ENCODE assay signal across 24 cellular contexts in the genomic region with DNA sequence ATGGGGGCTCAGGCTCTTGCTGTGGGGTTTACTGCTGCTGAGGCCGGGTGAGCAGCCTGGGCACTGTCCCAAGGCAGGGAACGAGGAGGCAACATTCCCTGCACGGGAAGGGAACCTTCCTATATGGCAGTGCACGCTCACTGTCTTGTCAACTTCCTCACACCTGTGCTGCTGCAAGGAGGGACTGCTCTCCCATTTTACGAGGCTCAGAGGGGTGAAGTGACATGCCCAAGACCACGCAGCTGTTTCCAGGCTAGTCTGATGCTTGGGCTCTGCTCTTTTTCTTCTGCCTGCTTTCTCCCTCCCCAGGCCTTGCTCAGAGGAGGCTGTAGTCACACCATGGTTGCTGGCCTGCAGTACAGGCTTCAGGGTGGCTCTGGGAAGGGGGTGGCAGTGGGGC. TPM values are rescaled to one million over a fixed set of nuclear protein-coding genes. Genes with fewer than 3 reads are reported as not detected.
"Had no signal": no experiment of that assay in that cellular context is flagged by ENCODE, and none has a peak within 500 bp of the region (broad histone marks: within the 10 kb centered on the region; RNA-seq: fewer than 3 reads in every experiment).

No MANE protein-coding gene starts in this region.

- H3K27ac Mint-ChIP-seq: activated CD4-positive, alpha-beta memory T cell treated with anti-CD3 and anti-CD28 coated beads, Interleukin-2, amount 10 ng/mL, durations not matched to agents 7 days and 5 days; activated CD4-positive, alpha-beta T cell treated with anti-CD3 and anti-CD28 coated beads, Interleukin-2, amount 10 ng/mL, durations not matched to agents 7 days and 5 days; activated T-cell treated with anti-CD3 and anti-CD28 coated beads, Interleukin-2, amount 50 U/mL, for 24 hours; stimulated activated naive B cell treated with anti-CD40 and anti-IgM and Interleukin-4, amounts not matched to agents 10 μg/mL and 1 μg/mL and 100 μg/mL, for 72 hours had no signal

- H3K4me3 ChIP-seq: coronary artery, dorsolateral prefrontal cortex, gastroesophageal sphincter, hepatocyte, left ventricle myocardium inferior, right atrium auricular region, tibial nerve had no signal

- H3K9me3 ChIP-seq: gastroesophageal sphincter, left ventricle myocardium inferior, right atrium auricular region, tibial nerve had no signal

- H2AFZ ChIP-seq: hepatocyte had no signal

- H3K27me3 ChIP-seq: dorsolateral prefrontal cortex, gastroesophageal sphincter, hepatocyte, right atrium auricular region, tibial nerve had no signal

- H3K27ac ChIP-seq: coronary artery, hepatocyte, tibial nerve had no signal

- ATAC-seq: gastroesophageal sphincter; stimulated activated naive B cell treated with anti-CD40 and anti-IgM and Interleukin-4, amounts not matched to agents 10 μg/mL and 1 μg/mL and 100 μg/mL, for 72 hours had no signal

- H3K4me2 ChIP-seq: hepatocyte had no signal

- H3K4me3 Mint-ChIP-seq: activated CD4-positive, alpha-beta memory T cell treated with anti-CD3 and anti-CD28 coated beads, Interleukin-2, amount 10 ng/mL, durations not matched to agents 7 days and 5 days; activated CD4-positive, alpha-beta T cell treated with anti-CD3 and anti-CD28 coated beads, Interleukin-2, amount 10 ng/mL, durations not matched to agents 7 days and 5 days; activated T-cell treated with anti-CD3 and anti-CD28 coated beads, Interleukin-2, amount 50 U/mL, for 24 hours; stimulated activated naive B cell treated with anti-CD40 and anti-IgM and Interleukin-4, amounts not matched to agents 10 μg/mL and 1 μg/mL and 100 μg/mL, for 72 hours had no signal

- H3K36me3 Mint-ChIP-seq: stimulated activated naive B cell treated with anti-CD40 and anti-IgM and Interleukin-4, amounts not matched to agents 10 μg/mL and 1 μg/mL and 100 μg/mL, for 72 hours had no signal

- H3K9me3 Mint-ChIP-seq: activated CD4-positive, alpha-beta memory T cell treated with anti-CD3 and anti-CD28 coated beads, Interleukin-2, amount 10 ng/mL, durations not matched to agents 7 days and 5 days; activated CD4-positive, alpha-beta T cell treated with anti-CD3 and anti-CD28 coated beads, Interleukin-2, amount 10 ng/mL, durations not matched to agents 7 days and 5 days; activated T-cell treated with anti-CD3 and anti-CD28 coated beads, Interleukin-2, amount 50 U/mL, for 24 hours; stimulated activated naive B cell treated with anti-CD40 and anti-IgM and Interleukin-4, amounts not matched to agents 10 μg/mL and 1 μg/mL and 100 μg/mL, for 72 hours had no signal

- DNase-seq: activated CD4-positive, alpha-beta memory T cell treated with anti-CD3 and anti-CD28 coated beads, Interleukin-2, amount 10 ng/mL, durations not matched to agents 7 days and 5 days; activated CD4-positive, alpha-beta T cell treated with anti-CD3 and anti-CD28 coated beads for 1 hour; activated CD4-positive, alpha-beta T cell treated with anti-CD3 and anti-CD28 coated beads, Interleukin-2, amount 10 ng/mL, durations not matched to agents 7 days and 5 days; activated CD8-positive, alpha-beta memory T cell treated with anti-CD3 and anti-CD28 coated beads, Interleukin-2, amount 50 U/mL, for 48 hours; activated gamma-delta T cell treated with Interleukin-2 at 50 U/mL for 16 hours; activated naive CD4-positive, alpha-beta T cell treated with anti-CD3 and anti-CD28 coated beads, Interleukin-2, amount 50 U/mL, for 16 hours; activated T-cell treated with anti-CD3 and anti-CD28 coated beads, Interleukin-2, amount 50 U/mL, for 24 hours; dorsolateral prefrontal cortex; effector memory CD4-positive, alpha-beta T cell; erythroblast; islet precursor cell; left ventricle myocardium inferior; stimulated activated CD4-positive, alpha-beta T cell treated with anti-CD3 and anti-CD28 coated beads, Interleukin-15, amount 100 ng/mL, for 24 hours; stimulated activated CD4-positive, alpha-beta T cell treated with anti-CD3 and anti-CD28 coated beads, Interleukin-2, amount 100 ng/mL, for 24 hours; stimulated activated naive B cell treated with anti-CD40 and anti-IgM and Interleukin-4, amounts not matched to agents 10 μg/mL and 1 μg/mL and 100 μg/mL, for 72 hours; T-helper 2 cell had no signal

- H3K27me3 Mint-ChIP-seq: activated CD4-positive, alpha-beta memory T cell treated with anti-CD3 and anti-CD28 coated beads, Interleukin-2, amount 10 ng/mL, durations not matched to agents 7 days and 5 days; activated CD4-positive, alpha-beta T cell treated with anti-CD3 and anti-CD28 coated beads, Interleukin-2, amount 10 ng/mL, durations not matched to agents 7 days and 5 days; activated T-cell treated with anti-CD3 and anti-CD28 coated beads, Interleukin-2, amount 50 U/mL, for 24 hours had no signal

- H3K4me1 Mint-ChIP-seq: activated CD4-positive, alpha-beta memory T cell treated with anti-CD3 and anti-CD28 coated beads, Interleukin-2, amount 10 ng/mL, durations not matched to agents 7 days and 5 days; activated CD4-positive, alpha-beta T cell treated with anti-CD3 and anti-CD28 coated beads, Interleukin-2, amount 10 ng/mL, durations not matched to agents 7 days and 5 days; stimulated activated naive B cell treated with anti-CD40 and anti-IgM and Interleukin-4, amounts not matched to agents 10 μg/mL and 1 μg/mL and 100 μg/mL, for 72 hours had no signal

- H3K36me3 ChIP-seq: gastroesophageal sphincter, left ventricle myocardium inferior, right atrium auricular region, tibial nerve had no signal

- H3K79me2 ChIP-seq: hepatocyte had no signal

RNA-seq across cellular contexts. Expression of a gene that starts 41.5 kb away (rescaled TPM):
- total RNA-seq: activated CD4-positive, alpha-beta memory T cell treated with anti-CD3 and anti-CD28 coated beads, Interleukin-2, amount 10 ng/mL, durations not matched to agents 7 days and 5 days; activated CD4-positive, alpha-beta T cell treated with anti-CD3 and anti-CD28 coated beads, Interleukin-2, amount 10 ng/mL, durations not matched to agents 7 days and 5 days; fibroblast of lung; fibroblast of villous mesenchyme; pulmonary artery endothelial cell had no signal
- polyA plus RNA-seq: fibroblast of lung had no signal
